1 cellular context compared by ENCODE assay signal in genomic region chr15:34337557-34338306, GRCh38.
TF ChIP-seq lines count a peak whose summit lies in the region.

Gene SLC12A6 (minus strand): TSS chr15:34337781. CDS start chr15:34336680, 1,101 bp downstream.

TF ChIP-seq in GM12878, 131 proteins besides CTCF, POLR2A, EP300 and RAD21 (continued from another document and continues in another):
- no peak for TF ChIP-seq POU2F2 (IDR thresholded peaks at IDR 0.05; ENCODE audit: borderline replicate concordance, low read depth, low read length)
- no peak for TF ChIP-seq SREBF1 (IDR thresholded peaks at IDR 0.05; ENCODE audit: low read length)
- no peak for TF ChIP-seq ZBTB33 (IDR thresholded peaks at IDR 0.05)
- no peak for TF ChIP-seq ZNF592 (IDR thresholded peaks at IDR 0.05)
- no peak for TF ChIP-seq MTA3 (IDR thresholded peaks at IDR 0.05; ENCODE audit: borderline replicate concordance, low read length)
- TF ChIP-seq CEBPB (IDR thresholded peaks at IDR 0.05; ENCODE audit: borderline replicate concordance in 1 of 2, low read depth in 2 of 2, low read length in 2 of 2): no peak
- no peak for TF ChIP-seq CBX5 (IDR thresholded peaks at IDR 0.05; ENCODE audit: low read depth)
- TF ChIP-seq IRF4 (IDR thresholded peaks at IDR 0.05; ENCODE audit: low read depth, low read length): no peak
- TF ChIP-seq STAT3 (IDR thresholded peaks at IDR 0.05; ENCODE audit: low read depth, low read length): no peak
- TF ChIP-seq FOS (IDR thresholded peaks at IDR 0.05; ENCODE audit: borderline replicate concordance, extremely low read depth, insufficient read length): no peak
- TF ChIP-seq RAD51 (IDR thresholded peaks at IDR 0.05): no peak
- TF ChIP-seq BCLAF1 (IDR thresholded peaks at IDR 0.05): 0 out of 2 replicates have a peak, but pooled peaks have one; percentile 9
- TF ChIP-seq YBX1 (IDR thresholded peaks at IDR 0.05): no peak
- TF ChIP-seq WRNIP1 (IDR thresholded peaks at IDR 0.05; ENCODE audit: borderline replicate concordance, low read depth, low read length): no peak
- no peak for TF ChIP-seq ASH2L (IDR thresholded peaks at IDR 0.05; ENCODE audit: borderline replicate concordance, low read depth)
- TF ChIP-seq, protein P1, sequence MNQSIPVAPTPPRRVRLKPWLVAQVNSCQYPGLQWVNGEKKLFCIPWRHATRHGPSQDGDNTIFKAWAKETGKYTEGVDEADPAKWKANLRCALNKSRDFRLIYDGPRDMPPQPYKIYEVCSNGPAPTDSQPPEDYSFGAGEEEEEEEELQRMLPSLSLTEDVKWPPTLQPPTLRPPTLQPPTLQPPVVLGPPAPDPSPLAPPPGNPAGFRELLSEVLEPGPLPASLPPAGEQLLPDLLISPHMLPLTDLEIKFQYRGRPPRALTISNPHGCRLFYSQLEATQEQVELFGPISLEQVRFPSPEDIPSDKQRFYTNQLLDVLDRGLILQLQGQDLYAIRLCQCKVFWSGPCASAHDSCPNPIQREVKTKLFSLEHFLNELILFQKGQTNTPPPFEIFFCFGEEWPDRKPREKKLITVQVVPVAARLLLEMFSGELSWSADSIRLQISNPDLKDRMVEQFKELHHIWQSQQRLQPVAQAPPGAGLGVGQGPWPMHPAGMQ (IDR thresholded peaks at IDR 0.05; ENCODE audit: borderline replicate concordance): no peak
- TF ChIP-seq ZSCAN29 (IDR thresholded peaks at IDR 0.05): no peak
- no peak for TF ChIP-seq EZH2 (IDR thresholded peaks at IDR 0.05; ENCODE audit: borderline replicate concordance, control insufficient read depth, low read depth, low read length)
- TF ChIP-seq BHLHE40 (IDR thresholded peaks at IDR 0.05; ENCODE audit: borderline replicate concordance in 1 of 2, low read depth in 2 of 2, low read length in 1 of 2): peak; percentile 10 to 67; a peak in 1 of 4 replicates
- TF ChIP-seq MEF2B (IDR thresholded peaks at IDR 0.05; ENCODE audit: partially characterized antibody, poor library complexity, severe bottlenecking): no peak
- no peak for TF ChIP-seq ELK1 (IDR thresholded peaks at IDR 0.05; ENCODE audit: low read depth, low read length)
- no peak for TF ChIP-seq GABPA (IDR thresholded peaks at IDR 0.05; ENCODE audit: low read depth)
- no peak for TF ChIP-seq PKNOX1 (IDR thresholded peaks at IDR 0.05)
- no peak for TF ChIP-seq IKZF2 (IDR thresholded peaks at IDR 0.05)
- TF ChIP-seq NR2C1 (IDR thresholded peaks at IDR 0.05): peak; percentile 38; the same call in 1 of the 2 replicates
- TF ChIP-seq, protein P2, sequence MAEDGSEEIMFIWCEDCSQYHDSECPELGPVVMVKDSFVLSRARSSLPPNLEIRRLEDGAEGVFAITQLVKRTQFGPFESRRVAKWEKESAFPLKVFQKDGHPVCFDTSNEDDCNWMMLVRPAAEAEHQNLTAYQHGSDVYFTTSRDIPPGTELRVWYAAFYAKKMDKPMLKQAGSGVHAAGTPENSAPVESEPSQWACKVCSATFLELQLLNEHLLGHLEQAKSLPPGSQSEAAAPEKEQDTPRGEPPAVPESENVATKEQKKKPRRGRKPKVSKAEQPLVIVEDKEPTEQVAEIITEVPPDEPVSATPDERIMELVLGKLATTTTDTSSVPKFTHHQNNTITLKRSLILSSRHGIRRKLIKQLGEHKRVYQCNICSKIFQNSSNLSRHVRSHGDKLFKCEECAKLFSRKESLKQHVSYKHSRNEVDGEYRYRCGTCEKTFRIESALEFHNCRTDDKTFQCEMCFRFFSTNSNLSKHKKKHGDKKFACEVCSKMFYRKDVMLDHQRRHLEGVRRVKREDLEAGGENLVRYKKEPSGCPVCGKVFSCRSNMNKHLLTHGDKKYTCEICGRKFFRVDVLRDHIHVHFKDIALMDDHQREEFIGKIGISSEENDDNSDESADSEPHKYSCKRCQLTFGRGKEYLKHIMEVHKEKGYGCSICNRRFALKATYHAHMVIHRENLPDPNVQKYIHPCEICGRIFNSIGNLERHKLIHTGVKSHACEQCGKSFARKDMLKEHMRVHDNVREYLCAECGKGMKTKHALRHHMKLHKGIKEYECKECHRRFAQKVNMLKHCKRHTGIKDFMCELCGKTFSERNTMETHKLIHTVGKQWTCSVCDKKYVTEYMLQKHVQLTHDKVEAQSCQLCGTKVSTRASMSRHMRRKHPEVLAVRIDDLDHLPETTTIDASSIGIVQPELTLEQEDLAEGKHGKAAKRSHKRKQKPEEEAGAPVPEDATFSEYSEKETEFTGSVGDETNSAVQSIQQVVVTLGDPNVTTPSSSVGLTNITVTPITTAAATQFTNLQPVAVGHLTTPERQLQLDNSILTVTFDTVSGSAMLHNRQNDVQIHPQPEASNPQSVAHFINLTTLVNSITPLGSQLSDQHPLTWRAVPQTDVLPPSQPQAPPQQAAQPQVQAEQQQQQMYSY (CRISPR knock-in tag; IDR thresholded peaks at IDR 0.05): no peak
- TF ChIP-seq HSF1 (IDR thresholded peaks at IDR 0.05; ENCODE audit: low read depth, low read length): no peak
- no peak for TF ChIP-seq CHD1 (IDR thresholded peaks at IDR 0.05; ENCODE audit: low read depth, low read length)
- no peak for TF ChIP-seq FOXM1 (IDR thresholded peaks at IDR 0.05; ENCODE audit: low read depth, low read length)
- no peak for TF ChIP-seq BCL3 (IDR thresholded peaks at IDR 0.05; ENCODE audit: borderline replicate concordance, insufficient read depth, low read depth, low read length, poor library complexity, severe bottlenecking)
- TF ChIP-seq POLR2AphosphoS2 (IDR thresholded peaks at IDR 0.05; ENCODE audit: low read depth, low read length): no peak
- peak; percentile 89 for TF ChIP-seq LARP7 (IDR thresholded peaks at IDR 0.05)
- no peak for TF ChIP-seq CBFB (IDR thresholded peaks at IDR 0.05; ENCODE audit: low read depth)
- no peak for TF ChIP-seq HDAC6 (IDR thresholded peaks at IDR 0.05; ENCODE audit: unreplicated experiment)
